Comparison of ENCODE assay signal across 23 cellular contexts in genomic region chr15:88004379-88004778, GRCh38.
"Had no signal": no experiment of that assay in that cellular context is flagged by ENCODE, and none has a peak within 500 bp of the region (broad histone marks: within the 10 kb centered on the region; RNA-seq: fewer than 3 reads in every experiment).

No MANE protein-coding gene starts in this region.

- H3K27me3 ChIP-seq: colonic mucosa, pancreas, right lobe of liver, stomach, testis, vagina had no signal

- H3K4me1 ChIP-seq: colonic mucosa, left ventricle myocardium inferior, lower lobe of right lung, pancreas, right lobe of liver, stomach, testis, vagina had no signal

- H3K9me3 ChIP-seq: colonic mucosa, lower lobe of right lung, neutrophil, pancreas, right lobe of liver, testis, vagina had no signal

- H3K36me3 ChIP-seq: colonic mucosa, left ventricle myocardium inferior, lower lobe of right lung, neutrophil, pancreas, right lobe of liver, stomach, vagina had no signal

- ATAC-seq: effector memory CD8-positive, alpha-beta T cell; left colon; lower lobe of right lung; natural killer cell treated with Interleukin-12 subunit alpha and Interleukin-12 subunit beta and Interleukin-15 and Interleukin-18, amount 100 ng/mL, for 72 hours; pancreas; right lobe of liver; stimulated activated effector memory CD8-positive, alpha-beta T cell treated with anti-CD3 and anti-CD28 coated beads, Interleukin-12 subunit alpha, Interleukin-12 subunit beta, amount 100 ng/mL, for 72 hours had no signal

- H3K27ac ChIP-seq: colonic mucosa, left ventricle myocardium inferior, lower lobe of right lung, neutrophil, pancreas, right lobe of liver, stomach, testis, vagina had no signal

- DNase-seq: colonic mucosa; dermis blood vessel endothelial cell; effector memory CD8-positive, alpha-beta T cell; erythroblast; hypothalamus; immature natural killer cell; islet precursor cell; kidney glomerular epithelial cell; left colon; left ventricle myocardium inferior; lower lobe of right lung; naive B cell; pancreas; right lobe of liver; stimulated activated CD4-positive, alpha-beta T cell treated with anti-CD3 and anti-CD28 coated beads, Interleukin-2, amount 100 ng/mL, for 24 hours; stimulated activated CD4-positive, alpha-beta T cell treated with anti-CD3 and anti-CD28 coated beads, Interleukin-4, amount 100 ng/mL, for 24 hours; stimulated activated naive CD4-positive, alpha-beta T cell treated with Interleukin-2 at 50 U/mL for 16 hours; stomach; testis had no signal

- H3K4me3 ChIP-seq: colonic mucosa, left ventricle myocardium inferior, lower lobe of right lung, pancreas, right lobe of liver, stomach, testis, vagina had no signal
